20 cellular contexts compared by ENCODE assay signal in the genomic region with DNA sequence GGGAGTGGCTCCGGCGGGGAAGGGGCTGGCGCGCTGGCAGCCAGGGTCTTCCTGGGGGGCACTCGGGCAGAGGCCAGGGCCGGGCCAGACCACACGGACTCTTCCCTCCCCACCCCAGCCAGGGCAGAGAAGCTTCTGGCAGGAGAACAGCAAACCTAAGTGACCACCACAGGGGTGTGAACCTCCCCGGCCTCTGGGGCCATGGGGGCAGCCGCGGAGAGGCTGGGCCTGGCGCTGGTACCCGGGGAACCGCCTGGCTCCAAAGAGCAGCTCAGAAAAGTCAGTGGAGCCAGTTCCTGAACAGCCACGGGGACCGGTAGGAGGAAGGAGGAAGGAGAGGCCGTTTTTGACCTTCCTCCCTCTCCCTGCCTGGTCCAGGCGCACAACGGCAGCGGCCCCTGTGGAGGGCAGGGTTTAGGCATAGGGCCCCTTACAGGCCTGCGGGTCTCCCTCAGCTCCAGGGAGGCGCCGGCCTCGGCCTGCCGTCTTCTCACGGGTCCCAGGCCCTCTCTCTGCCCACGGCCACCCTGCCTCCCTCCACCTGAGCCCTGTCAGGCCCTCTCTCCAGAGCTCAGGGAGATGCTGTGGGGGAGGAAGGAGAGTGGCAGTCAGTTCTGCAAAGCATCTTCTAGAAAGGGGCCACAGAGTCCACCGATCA. TPM values are rescaled to one million over a fixed set of nuclear protein-coding genes. Genes with fewer than 3 reads are reported as not detected.
DNase-seq lines count a peak whose midpoint lies in the region; ATAC-seq, FAIRE-seq and TF ChIP-seq lines count a peak whose summit lies in the region.
"Had no signal": no experiment of that assay in that cellular context is flagged by ENCODE, and none has a peak within 500 bp of the region (broad histone marks: within the 10 kb centered on the region; RNA-seq: fewer than 3 reads in every experiment).

No MANE protein-coding gene starts in this region.

- H3K4me2 ChIP-seq in BLaER1, result peak overlapping the region; percentile 60

- TF ChIP-seq CTCF in RWPE1 (conservative IDR thresholded peaks at IDR 0.05; ENCODE audit: low read depth) (no peak), pancreas (IDR thresholded peaks at IDR 0.05) (no peak)

- CTCF ChIA-PET in RWPE1 (lab: Yijun Ruan, JAX), result no interaction called here

- H3K4me3 ChIP-seq in BLaER1 (no peak overlapping the region), pancreas (no peak overlapping the region)
- H3K4me3 ChIP-seq: esophagus squamous epithelium, psoas muscle had no signal

- intact Hi-C loops in left colon (cut with DNase I, micrococcal nuclease), result no loop called here
- intact Hi-C loops in pancreas (cut with DNase I), result no loop called here

- WGBS in pancreas, 2 donors, result 85 to 88% methylated on average over 24 to 27 of the region's 27 CpGs

- DNase-seq in RWPE1 (ENCODE audit: low spot score) (no peak), left colon (peak in 1 of 2 donors; percentile 21), pancreas (peak in 1 of 6 donors; percentile 72), AML-193 (lab: John Stamatoyannopoulos, UW) (no peak), NCI-H187 treated with DMSO at 0.1 percent for 48 hours (lab: John Stamatoyannopoulos, UW) (no peak)
- no peak for DNase-seq in stimulated activated CD8-positive, alpha-beta memory T cell treated with anti-CD3 and anti-CD28 coated beads, Interleukin-4, amount 100 ng/mL, for 48 hours
- no peak for DNase-seq in activated naive CD4-positive, alpha-beta T cell (lab: John Stamatoyannopoulos, UW)
- DNase-seq: activated CD4-positive, CD25-positive, alpha-beta regulatory T cell; activated naive CD8-positive, alpha-beta T cell treated with anti-CD3 and anti-CD28 coated beads, Interleukin-2, amount 50 U/mL, for 24 hours; esophagus squamous epithelium; GOT3; naive B cell; NCI-H510A; psoas muscle had no signal

- peaks cover 58% of the 10 kb centered on the region for H3K4me1 ChIP-seq in BLaER1
- peaks cover 15 to 22% (median 18%) of the 10 kb centered on the region in 3 donors for H3K4me1 ChIP-seq in pancreas

- H3K36me3 ChIP-seq in BLaER1 (no peaks in the 10 kb centered on the region), pancreas (no peaks in the 10 kb centered on the region)

- no peak overlapping the region for H3K9ac ChIP-seq in BLaER1

- peaks cover 21% of the 10 kb centered on the region for H3K9me3 ChIP-seq in BLaER1
- H3K9me3 ChIP-seq in pancreas, result no peaks in the 10 kb centered on the region
- H3K9me3 ChIP-seq: psoas muscle had no signal

- peaks cover 29% of the 10 kb centered on the region for H3K27me3 ChIP-seq in BLaER1
- no peaks in the 10 kb centered on the region for H3K27me3 ChIP-seq in pancreas
- H3K27me3 ChIP-seq: esophagus squamous epithelium, tibial nerve had no signal

- POLR2A ChIA-PET in RWPE1 (lab: Yijun Ruan, JAX; ENCODE audit: low non-redundant PET), result no interaction called here

- no peak for FAIRE-seq in pancreas (lab: Jason Lieb, UNC)

- ATAC-seq in left colon (peak; percentile 53), pancreas (no peak)
- ATAC-seq: activated naive CD8-positive, alpha-beta T cell treated with anti-CD3 and anti-CD28 coated beads, Interleukin-2, amount 50 U/mL, for 24 hours had no signal

- H3K27ac ChIP-seq in BLaER1 (no peak overlapping the region), RWPE1 (peak overlapping the region; percentile 47), pancreas (peak overlapping the region in 3 of 4 donors; percentile 47 to 70 (median 68))
- H3K27ac ChIP-seq: esophagus squamous epithelium, psoas muscle had no signal

- H4K20me1 ChIP-seq in BLaER1, result peaks cover 36% of the 10 kb centered on the region

RNA-seq across cellular contexts. Expression of gene TMEM209, which starts 51.8 kb away (rescaled TPM):
- total RNA-seq in left colon, result 10 to 100 TPM; 17.7 to 23.5 TPM
- total RNA-seq in pancreas, result 10 to 100 TPM in 5 of 6 donors, 1 to 10 TPM in 1; 9.3 to 16.1 (median 11.4) TPM
- polyA plus RNA-seq in pancreas, result 1 to 10 TPM; 4.2 to 5.9 TPM

RNA-seq across cellular contexts. Expression of gene SSMEM1, which starts 54.3 kb away (rescaled TPM):
- total RNA-seq in left colon (not detected), pancreas (not detected)
- polyA plus RNA-seq in pancreas, result under 1 TPM in 1 of 2 donors, not detected in 1; 0.09 TPM
- total RNA-seq: activated T-helper 1 cell treated with anti-CD3 and anti-CD28 coated beads, Interleukin-12 subunit alpha, Interleukin-12 subunit beta, Interleukin-2, Interleukin-4 antibody, amounts not matched to agents 30 ng/mL and 10 ng/mL and 1 ng/mL, durations not matched to agents 14 hours and 24 hours and 36 hours; cardiac septum; CD8-positive, alpha-beta memory T cell; esophagus squamous epithelium; lower leg skin; psoas muscle; tibial nerve had no signal
- polyA plus RNA-seq: CD8-positive, alpha-beta memory T cell; psoas muscle had no signal
